7 cellular contexts compared by ENCODE assay signal in the genomic region with DNA sequence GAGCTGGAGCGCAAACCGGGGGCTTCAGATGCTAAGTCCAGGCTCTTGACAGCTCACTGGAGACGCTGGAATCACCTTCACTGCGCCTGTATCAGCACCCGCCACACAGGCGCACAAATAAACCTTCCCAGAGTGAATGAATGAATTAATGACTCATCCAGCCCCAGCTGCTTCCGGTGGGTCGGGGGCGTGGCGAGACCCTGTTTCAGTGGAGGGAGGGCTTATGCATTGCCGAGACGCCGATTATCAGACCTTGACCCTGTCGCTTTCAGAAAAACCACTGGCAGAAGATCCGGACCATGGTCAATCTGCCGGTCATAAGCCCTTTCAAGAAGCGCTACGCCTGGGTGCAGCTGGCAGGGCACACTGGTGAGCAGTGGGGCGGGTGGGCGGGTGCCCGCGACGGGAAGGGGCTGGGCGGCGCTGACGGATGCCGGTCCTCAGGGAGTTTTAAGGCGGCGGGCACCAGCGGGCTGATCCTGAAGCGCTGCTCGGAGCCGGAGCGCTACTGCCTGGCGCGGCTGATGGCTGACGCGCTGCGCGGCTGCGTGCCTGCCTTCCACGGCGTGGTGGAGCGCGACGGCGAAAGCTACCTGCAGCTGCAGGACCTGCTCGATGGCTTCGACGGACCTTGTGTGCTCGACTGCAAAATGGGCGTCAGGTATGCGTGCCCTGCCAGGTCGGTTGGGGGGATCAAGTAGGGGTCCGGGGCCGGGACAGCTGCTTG. TPM values are rescaled to one million over a fixed set of nuclear protein-coding genes. Genes with fewer than 3 reads are reported as not detected.
DNase-seq lines count a peak whose midpoint lies in the region; ATAC-seq, FAIRE-seq and TF ChIP-seq lines count a peak whose summit lies in the region.

No MANE protein-coding gene starts in this region.

- no peaks in the 10 kb centered on the region for H4K20me1 ChIP-seq in H9 (ENCODE audit: control insufficient read depth, insufficient read depth, insufficient read length)

- TF ChIP-seq CTCF in H9 (conservative IDR thresholded peaks at IDR 0.05) (no peak), left ventricle myocardium inferior (IDR thresholded peaks at IDR 0.05; ENCODE audit: borderline replicate concordance) (no peak), Caco-2 (IDR thresholded peaks at IDR 0.05; ENCODE audit: insufficient read depth in 1 of 2, low read depth in 1 of 2, low read length in 1 of 2, severe bottlenecking in 1 of 2, unreplicated experiment in 1 of 2) (no peak)

- H3K9me3 ChIP-seq in H9 (ENCODE audit: control insufficient read depth, low read depth, low read length) (no peaks in the 10 kb centered on the region), left ventricle myocardium inferior (replicated peaks) (no peaks in the 10 kb centered on the region), small intestine (ENCODE audit: control insufficient read depth, low read depth) (no peaks in the 10 kb centered on the region), Caco-2 (no peaks in the 10 kb centered on the region)

- no peak for FAIRE-seq in small intestine (lab: Jason Lieb, UNC)

- H4K5ac ChIP-seq in H9 (ENCODE audit: insufficient read length, low read depth, low read length) = no peak overlapping the region

- no peak overlapping the region for H2BK5ac ChIP-seq in H9 (ENCODE audit: insufficient read length, low read length)

- ATAC-seq in activated CD8-positive, alpha-beta T cell treated with anti-CD3 and anti-CD28 coated beads, Interleukin-2, amount 10 ng/mL, durations not matched to agents 7 days and 5 days = peak; percentile 50
- ATAC-seq in left lobe of liver = no peak

- no peak overlapping the region for H2AFZ ChIP-seq in H9 (ENCODE audit: low read length)

- H3K36me3 ChIP-seq in left ventricle myocardium inferior (no peaks in the 10 kb centered on the region), small intestine (ENCODE audit: control insufficient read depth in 2 of 2, insufficient read depth in 2 of 2, low read length in 2 of 2) (peaks cover 2% of the 10 kb centered on the region in 2 donors), Caco-2 (ENCODE audit: control insufficient read depth, insufficient read depth, low read length) (no peaks in the 10 kb centered on the region; the same call in 1 of the 2 replicates)

- H3K4me3 ChIP-seq in left ventricle myocardium inferior (peak overlapping the region; percentile 52), small intestine (ENCODE audit: low read depth in 1 of 2, low read length in 2 of 2) (no peak overlapping the region), Caco-2 (ENCODE audit: low read depth, low read length) (no peak overlapping the region)

- BruUV-seq in Caco-2 (replicated peaks; lab: Mats Ljungman, UMichigan) = no TSS peak

- H2BK12ac ChIP-seq in H9 (ENCODE audit: insufficient read length, low read depth, low read length) = no peak overlapping the region

- no CpG with 5 or more reads among the region's 56 CpGs for WGBS in H9 (ENCODE audit: extremely low coverage, insufficient read length, low lambda C conversion rate)
- WGBS in small intestine, 3 donors = 38 to 80% (median 67%) methylated on average over 56 of the region's 56 CpGs

- no peak overlapping the region for H2BK15ac ChIP-seq in H9 (ENCODE audit: low read depth, low read length)

- H3K27ac ChIP-seq in H9 (ENCODE audit: insufficient read length, low read depth, low read length) = no peak overlapping the region
- no peak overlapping the region for H3K27ac ChIP-seq in left ventricle myocardium inferior (replicated peaks)
- no peak overlapping the region for H3K27ac ChIP-seq in small intestine (ENCODE audit: low read depth in 1 of 2, low read length in 1 of 2)

- H4K91ac ChIP-seq in H9 (ENCODE audit: insufficient read length, low read depth, low read length) = no peak overlapping the region

- no peak overlapping the region for H3K4ac ChIP-seq in H9 (ENCODE audit: low read depth, low read length)

- H3T11ph ChIP-seq in H9 (ENCODE audit: low read length) = no peak overlapping the region

- H3K27me3 ChIP-seq in H9 (ENCODE audit: insufficient read depth, low read length) (peaks cover 88% of the 10 kb centered on the region), left ventricle myocardium inferior (ENCODE audit: low read depth) (peaks cover 80% of the 10 kb centered on the region), small intestine (ENCODE audit: control insufficient read depth in 2 of 2, insufficient read depth in 2 of 2, low read length in 2 of 2) (peaks cover 0 to 8% of the 10 kb centered on the region in 2 donors), Caco-2 (replicated peaks; ENCODE audit: control insufficient read depth, insufficient read depth, low read length) (no peaks in the 10 kb centered on the region)

- no peak overlapping the region for H2BK120ac ChIP-seq in H9 (ENCODE audit: low read depth, low read length, poor library complexity, severe bottlenecking)

- CTCF ChIA-PET in activated CD8-positive, alpha-beta T cell treated with anti-CD3 and anti-CD28 coated beads, Interleukin-2, amount 10 ng/mL, durations not matched to agents 7 days and 5 days (lab: Charles Lee) = interaction anchor here (1.1 kb wide), 1 partner anchor 61 kb away, joined by 3 read pairs; no protein-coding TSS in a partner anchor
- CTCF ChIA-PET in Caco-2 (lab: Charles Lee) = no interaction called here

- DNase-seq in H9 (no peak), left ventricle myocardium inferior (no peak), left lobe of liver (ENCODE audit: low spot score) (no peak), small intestine (no peak), Caco-2 (no peak)
- DNase-seq in activated CD8-positive, alpha-beta T cell treated with anti-CD3 and anti-CD28 coated beads, Interleukin-2, amount 10 ng/mL, durations not matched to agents 7 days and 5 days = peak; percentile 42
- peak; percentile 48 for DNase-seq in stimulated activated CD4-positive, alpha-beta T cell treated with anti-CD3 and anti-CD28 coated beads, Interleukin-4, amount 100 ng/mL, for 1 hour

- H3K79me2 ChIP-seq in H9 (ENCODE audit: insufficient read depth, low read length) = no peaks in the 10 kb centered on the region

- H3K23me2 ChIP-seq in H9 (ENCODE audit: insufficient read length, low read depth, low read length, poor library complexity, severe bottlenecking) = peaks cover 3% of the 10 kb centered on the region

- H3K4me1 Mint-ChIP-seq in H9 (peaks cover 4 to 21% of the 10 kb centered on the region in 2 experiments; a peak in 3 of 4 replicates), Caco-2 (ENCODE audit: low read depth, unreplicated experiment) (no peaks in the 10 kb centered on the region)
- H3K4me1 Mint-ChIP-seq in activated CD8-positive, alpha-beta T cell treated with anti-CD3 and anti-CD28 coated beads, Interleukin-2, amount 10 ng/mL, durations not matched to agents 7 days and 5 days (ENCODE audit: low read depth) = peaks cover 32% of the 10 kb centered on the region

- intact Hi-C loops in left ventricle myocardium inferior (cut with micrococcal nuclease) (no loop called here), Caco-2 (cut with micrococcal nuclease; ENCODE audit: unreplicated experiment) (no loop called here)

- H4K8ac ChIP-seq in H9 (replicated peaks; ENCODE audit: insufficient read length, low read depth, low read length) = no peak overlapping the region

- no peak overlapping the region for H3K9ac ChIP-seq in H9 (ENCODE audit: extremely low read depth, insufficient read length, low read length)

- no peaks in the 10 kb centered on the region; a peak in 2 of 5 replicates for H3K9me3 Mint-ChIP-seq in H9
- no peaks in the 10 kb centered on the region for H3K9me3 Mint-ChIP-seq in activated CD8-positive, alpha-beta T cell treated with anti-CD3 and anti-CD28 coated beads, Interleukin-2, amount 10 ng/mL, durations not matched to agents 7 days and 5 days (ENCODE audit: insufficient read depth)
- no peaks in the 10 kb centered on the region for H3K9me3 Mint-ChIP-seq in Caco-2 (ENCODE audit: unreplicated experiment)

- H3K36me3 Mint-ChIP-seq in H9 (ENCODE audit: insufficient read depth in 1 of 3, low read depth in 3 of 3) = peaks cover 0 to 4% (median 0%) of the 10 kb centered on the region in 3 experiments; a peak in 1 of 7 replicates
- no peaks in the 10 kb centered on the region for H3K36me3 Mint-ChIP-seq in activated CD8-positive, alpha-beta T cell treated with anti-CD3 and anti-CD28 coated beads, Interleukin-2, amount 10 ng/mL, durations not matched to agents 7 days and 5 days (ENCODE audit: low read depth)
- peaks cover 10% of the 10 kb centered on the region for H3K36me3 Mint-ChIP-seq in Caco-2 (ENCODE audit: insufficient read depth, unreplicated experiment)

- H3K4me2 ChIP-seq in H9 (ENCODE audit: insufficient read depth, insufficient read length, low read length) = peak overlapping the region; percentile 48

- POLR2A ChIA-PET in activated CD8-positive, alpha-beta T cell treated with anti-CD3 and anti-CD28 coated beads, Interleukin-2, amount 10 ng/mL, durations not matched to agents 7 days and 5 days (lab: Charles Lee) = no interaction called here
- POLR2A ChIA-PET in Caco-2 (lab: Charles Lee) = no interaction called here

- H2AK5ac ChIP-seq in H9 (ENCODE audit: insufficient read length, low read length) = no peak overlapping the region

- H3K56ac ChIP-seq in H9 (ENCODE audit: insufficient read length, low read depth, low read length) = no peak overlapping the region

- no peak overlapping the region for H2BK20ac ChIP-seq in H9 (ENCODE audit: low read depth, low read length, poor library complexity, severe bottlenecking)

- H3K79me1 ChIP-seq in H9 (ENCODE audit: insufficient read depth, low read depth, low read length, poor library complexity, severe bottlenecking) = no peaks in the 10 kb centered on the region

- no peak overlapping the region for H3K18ac ChIP-seq in H9 (ENCODE audit: insufficient read length, low read depth, low read length)

- H3K14ac ChIP-seq in H9 (ENCODE audit: insufficient read depth, low read length) = no peak overlapping the region

- no peak overlapping the region for H3K23ac ChIP-seq in H9 (ENCODE audit: insufficient read length, low read depth, low read length)

- no peak overlapping the region; a peak in 1 of 7 replicates for H3K27ac Mint-ChIP-seq in H9
- no peak overlapping the region for H3K27ac Mint-ChIP-seq in activated CD8-positive, alpha-beta T cell treated with anti-CD3 and anti-CD28 coated beads, Interleukin-2, amount 10 ng/mL, durations not matched to agents 7 days and 5 days
- no peak overlapping the region for H3K27ac Mint-ChIP-seq in Caco-2 (ENCODE audit: unreplicated experiment)

- H3K27me3 Mint-ChIP-seq in H9 (ENCODE audit: low read depth) = peaks cover 100% of the 10 kb centered on the region
- H3K27me3 Mint-ChIP-seq in activated CD8-positive, alpha-beta T cell treated with anti-CD3 and anti-CD28 coated beads, Interleukin-2, amount 10 ng/mL, durations not matched to agents 7 days and 5 days (ENCODE audit: low read depth) = peaks cover 78% of the 10 kb centered on the region
- H3K27me3 Mint-ChIP-seq in Caco-2 (ENCODE audit: insufficient read depth, unreplicated experiment) = no peaks in the 10 kb centered on the region

- H3K4me1 ChIP-seq in H9 (ENCODE audit: insufficient read depth, low read length) (no peaks in the 10 kb centered on the region), left ventricle myocardium inferior (peaks cover 24% of the 10 kb centered on the region), small intestine (ENCODE audit: control insufficient read depth in 2 of 2, insufficient read depth in 1 of 2, low read depth in 1 of 2, low read length in 1 of 2) (peaks cover 0 to 3% of the 10 kb centered on the region in 2 donors), Caco-2 (peaks cover 6% of the 10 kb centered on the region; the same call in 1 of the 2 replicates)

- peak overlapping the region; percentile 48 to 78 for H3K4me3 Mint-ChIP-seq in H9
- H3K4me3 Mint-ChIP-seq in activated CD8-positive, alpha-beta T cell treated with anti-CD3 and anti-CD28 coated beads, Interleukin-2, amount 10 ng/mL, durations not matched to agents 7 days and 5 days = peak overlapping the region; percentile 55
- no peak overlapping the region for H3K4me3 Mint-ChIP-seq in Caco-2 (ENCODE audit: unreplicated experiment)

RNA-seq across cellular contexts. Expression of a gene that starts 7.7 kb away (rescaled TPM):
- total RNA-seq in H9 (2021) = 0.77 and 0.99 TPM in 2 replicates
- under 1 TPM; 0.24 to 0.29 TPM for total RNA-seq in activated CD8-positive, alpha-beta T cell treated with anti-CD3 and anti-CD28 coated beads, Interleukin-2, amount 10 ng/mL, durations not matched to agents 7 days and 5 days
- 1.9 TPM for total RNA-seq in left ventricle myocardium inferior
- total RNA-seq in left lobe of liver = 0.91 TPM
- 10 to 100 TPM; 30.3 to 93.9 (median 49.4) TPM for polyA plus RNA-seq in small intestine
- total RNA-seq in Caco-2 (2022) = 16.2 and 18.1 TPM in 2 replicates

RNA-seq across cellular contexts. Expression of a gene that starts 12.3 kb away (rescaled TPM):
- total RNA-seq in H9 (2021) = 0.31 TPM in 2 replicates
- under 1 TPM; 0.21 TPM for total RNA-seq in activated CD8-positive, alpha-beta T cell treated with anti-CD3 and anti-CD28 coated beads, Interleukin-2, amount 10 ng/mL, durations not matched to agents 7 days and 5 days
- total RNA-seq in left ventricle myocardium inferior = 1.2 TPM
- total RNA-seq in left lobe of liver = 2.3 TPM
- polyA plus RNA-seq in small intestine = 10 to 100 TPM; 17.4 to 68.4 (median 48.4) TPM
- total RNA-seq in Caco-2 (2022) = 8.5 and 10.9 TPM in 2 replicates

RNA-seq across cellular contexts. Expression of a gene that starts 42.7 kb away (rescaled TPM):
- total RNA-seq in H9 (2021) (73.5 and 74.5 TPM in 2 replicates), left ventricle myocardium inferior (25.6 TPM), left lobe of liver (23.3 TPM), Caco-2 (2022) (55.3 and 67.1 TPM in 2 replicates)
- 10 to 100 TPM; 38.1 to 41.6 TPM for total RNA-seq in activated CD8-positive, alpha-beta T cell treated with anti-CD3 and anti-CD28 coated beads, Interleukin-2, amount 10 ng/mL, durations not matched to agents 7 days and 5 days
- 10 to 100 TPM in 1 of 3 donors, 1 to 10 TPM in 2; 6.2 to 13.9 (median 6.5) TPM for polyA plus RNA-seq in small intestine

RNA-seq across cellular contexts. Expression of a gene that starts 57.7 kb away (rescaled TPM):
- total RNA-seq in H9 (2021) (118 and 124 TPM in 2 replicates), left ventricle myocardium inferior (3.3 TPM), left lobe of liver (1.5 TPM), Caco-2 (2022) (118 and 120 TPM in 2 replicates)
- under 1 TPM; 0.29 to 0.71 TPM for total RNA-seq in activated CD8-positive, alpha-beta T cell treated with anti-CD3 and anti-CD28 coated beads, Interleukin-2, amount 10 ng/mL, durations not matched to agents 7 days and 5 days
- polyA plus RNA-seq in small intestine = 1 to 10 TPM; 2.7 to 9.6 (median 3.5) TPM

Comparison
In these comparisons a context has a peak if more than half of its experiments do, and no peak if none do; other contexts are left out.
1. DNase-seq: peak in activated CD8-positive, alpha-beta T cell treated with anti-CD3 and anti-CD28 coated beads, Interleukin-2, amount 10 ng/mL, durations not matched to agents 7 days and 5 days (single experiment) and stimulated activated CD4-positive, alpha-beta T cell treated with anti-CD3 and anti-CD28 coated beads, Interleukin-4, amount 100 ng/mL, for 1 hour (single experiment); none in H9 (single experiment), left ventricle myocardium inferior (single experiment), left lobe of liver (single experiment), small intestine (single experiment) and Caco-2 (0 of 2).